12 cellular contexts compared by ENCODE assay signal in the genomic region with DNA sequence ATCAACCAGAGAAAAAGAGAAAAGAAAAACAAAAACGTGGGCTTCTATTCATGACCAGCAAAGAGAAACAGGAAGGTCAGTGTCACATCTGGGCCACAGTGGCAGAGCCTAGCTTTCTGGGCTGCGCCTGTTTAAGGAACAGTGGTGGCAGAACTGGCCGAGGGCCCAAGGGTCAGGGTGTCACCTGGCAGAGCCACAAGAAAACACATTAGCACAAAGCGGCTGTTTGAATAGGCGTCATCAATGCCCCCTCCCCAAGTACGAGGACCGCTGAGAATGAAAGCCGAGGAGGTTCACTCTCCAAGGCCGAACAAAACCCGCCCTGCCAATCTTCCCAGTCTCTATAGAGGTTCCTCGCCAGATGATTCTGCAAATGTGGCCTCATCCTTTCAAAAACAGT.
DNase-seq lines count a peak whose midpoint lies in the region; ATAC-seq and TF ChIP-seq lines count a peak whose summit lies in the region.
"Had no signal": no experiment of that assay in that cellular context is flagged by ENCODE, and none has a peak within 500 bp of the region (broad histone marks: within the 10 kb centered on the region; RNA-seq: fewer than 3 reads in every experiment).

No MANE protein-coding gene starts in this region.

- peaks cover 58% of the 10 kb centered on the region for H3K36me3 Mint-ChIP-seq in activated naive CD8-positive, alpha-beta T cell

- peaks cover 81% of the 10 kb centered on the region for H3K4me1 Mint-ChIP-seq in activated naive CD8-positive, alpha-beta T cell (ENCODE audit: low read depth)

- intact Hi-C loops in left ventricle myocardium superior (cut with micrococcal nuclease): no loop called here

- DNase-seq in left ventricle myocardium superior (peak; percentile 67), SIG-M5 (lab: John Stamatoyannopoulos, UW) (no peak), T-helper 1 cell (no peak)
- DNase-seq: NCI-H226; stimulated activated CD4-positive, alpha-beta T cell treated with anti-CD3 and anti-CD28 coated beads, Interleukin-2, amount 100 ng/mL, for 24 hours had no signal

- H3K9ac ChIP-seq in HUES48 (ENCODE audit: low read depth, low read length) (no peak overlapping the region), parathyroid adenoma (no peak overlapping the region)

- H3K4me2 ChIP-seq in parathyroid adenoma (ENCODE audit: low read length): no peak overlapping the region

- H2AFZ ChIP-seq in parathyroid adenoma: peak overlapping the region; percentile 48

- H3K4me3 ChIP-seq in HUES48 (ENCODE audit: low read depth, low read length) (no peak overlapping the region), parathyroid adenoma (ENCODE audit: low read depth, low read length) (no peak overlapping the region)
- H3K4me3 ChIP-seq: gastroesophageal sphincter, SK-N-MC had no signal

- peaks cover 11% of the 10 kb centered on the region for H3K9me3 ChIP-seq in HUES48 (ENCODE audit: control insufficient read depth, insufficient read depth, low read length)
- no peaks in the 10 kb centered on the region for H3K9me3 ChIP-seq in parathyroid adenoma (ENCODE audit: control insufficient read depth, low read length)

- H3K36me3 ChIP-seq in HUES48 (ENCODE audit: control insufficient read depth, insufficient read depth, low read length): no peaks in the 10 kb centered on the region
- H3K36me3 ChIP-seq in parathyroid adenoma (ENCODE audit: control insufficient read depth, insufficient read depth, low read length): no peaks in the 10 kb centered on the region
- H3K36me3 ChIP-seq: gastroesophageal sphincter had no signal

- H3K4me1 ChIP-seq in HUES48 (ENCODE audit: control insufficient read depth, insufficient read depth, low read length): peaks cover 13% of the 10 kb centered on the region
- peaks cover 15% of the 10 kb centered on the region for H3K4me1 ChIP-seq in parathyroid adenoma

- no peak overlapping the region for H3K4me3 Mint-ChIP-seq in activated naive CD8-positive, alpha-beta T cell

- H3K27ac Mint-ChIP-seq in activated naive CD8-positive, alpha-beta T cell: peak overlapping the region; percentile 83

- H3K27me3 Mint-ChIP-seq in activated naive CD8-positive, alpha-beta T cell: no peaks in the 10 kb centered on the region

- ATAC-seq in left ventricle myocardium superior: peak; percentile 71
- no peak for ATAC-seq in HG03521 (IDR thresholded peaks at IDR 0.05; ENCODE audit: unreplicated experiment)
- no peak for ATAC-seq in GM18517 (IDR thresholded peaks at IDR 0.05; ENCODE audit: unreplicated experiment)
- ATAC-seq: gastroesophageal sphincter had no signal

- H3K79me2 ChIP-seq in parathyroid adenoma: peaks cover 30% of the 10 kb centered on the region

- H3K27me3 ChIP-seq in HUES48 (ENCODE audit: control insufficient read depth, insufficient read depth, low read length): no peaks in the 10 kb centered on the region
- no peaks in the 10 kb centered on the region for H3K27me3 ChIP-seq in parathyroid adenoma (ENCODE audit: control insufficient read depth, insufficient read depth, low read length)
- H3K27me3 ChIP-seq: gastroesophageal sphincter had no signal

- no peaks in the 10 kb centered on the region for H3K9me3 Mint-ChIP-seq in activated naive CD8-positive, alpha-beta T cell (ENCODE audit: low read depth)

- TF ChIP-seq CTCF in parathyroid adenoma (IDR thresholded peaks at IDR 0.05): no peak

- H3K27ac ChIP-seq in HUES48 (ENCODE audit: low read depth, low read length): peak overlapping the region; percentile 79
- peak overlapping the region; percentile 15 for H3K27ac ChIP-seq in parathyroid adenoma
